8 cellular contexts compared by ENCODE assay signal in the genomic region with DNA sequence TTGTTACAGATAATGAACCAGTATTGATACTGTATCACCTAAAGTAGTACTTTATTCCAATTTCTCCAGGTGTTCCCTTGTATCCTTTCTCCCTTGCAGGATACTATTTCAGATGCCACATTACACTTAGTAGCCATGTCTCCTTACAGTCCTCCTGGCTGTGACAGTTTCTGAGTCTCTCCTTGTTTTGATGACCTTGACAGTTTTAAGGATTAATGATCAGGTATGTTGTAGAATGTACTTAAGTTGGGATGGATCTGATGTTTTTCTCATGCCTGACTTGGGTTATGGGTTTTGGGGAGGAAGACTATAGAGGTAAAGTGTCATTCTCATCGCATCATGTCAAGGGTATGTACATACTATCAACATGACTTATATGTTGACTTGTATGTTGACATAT.
"Had no signal": no experiment of that assay in that cellular context is flagged by ENCODE, and none has a peak within 500 bp of the region (broad histone marks: within the 10 kb centered on the region; RNA-seq: fewer than 3 reads in every experiment).

No MANE protein-coding gene starts in this region.

- H3K4me1 ChIP-seq: HAP-1 had no signal

- H3K4me3 ChIP-seq: GM23248, HAP-1 had no signal

- ATAC-seq: HCT116 had no signal

- H2AFZ ChIP-seq: GM23248 had no signal

- DNase-seq: GM23248, GOT3, H7, HFFc6, KG1 had no signal

- FAIRE-seq: HTR-8/SVneo had no signal

- H3K9me3 ChIP-seq: HAP-1 had no signal

- H3K27ac ChIP-seq: GM23248 had no signal

- H3K36me3 ChIP-seq: HAP-1 had no signal

- H3K9ac ChIP-seq: GM23248 had no signal
